Comparison of ENCODE assay signal across 23 cellular contexts in genomic region chr4:185106353-185106752, GRCh38.
"Had no signal": no experiment of that assay in that cellular context is flagged by ENCODE, and none has a peak within 500 bp of the region (broad histone marks: within the 10 kb centered on the region; RNA-seq: fewer than 3 reads in every experiment).

No MANE protein-coding gene starts in this region.

- DNase-seq: colonic mucosa; effector CD8-positive, alpha-beta T cell; foreskin keratinocyte; hypothalamus; mucosa of descending colon; naive thymus-derived CD4-positive, alpha-beta T cell; nephron progenitor cell; nucleus accumbens; sigmoid colon; spleen; stimulated activated CD4-positive, alpha-beta T cell treated with anti-CD3 and anti-CD28 coated beads, Interleukin-2, amount 100 ng/mL, for 48 hours; stimulated activated naive B cell treated with anti-CD40 and anti-IgM and Interleukin-4, amounts not matched to agents 10 μg/mL and 1 μg/mL and 100 μg/mL, for 72 hours; upper lobe of left lung had no signal

- H3K9me3 Mint-ChIP-seq: dendritic cell treated with granulocyte-macrophage colony-stimulating factor and Interleukin-4, amounts not matched to agents 40 ng/mL and 50 ng/mL, for 4 days; memory B cell; mesothelial cell of epicardium; naive thymus-derived CD4-positive, alpha-beta T cell; stimulated activated naive B cell treated with anti-CD40 and anti-IgM and Interleukin-4, amounts not matched to agents 10 μg/mL and 1 μg/mL and 100 μg/mL, for 72 hours; stimulated activated naive CD8-positive, alpha-beta T cell treated with anti-CD3 and anti-CD28 coated beads, Interleukin-15, Interleukin-2, amounts not matched to agents 100 ng/mL and 50 ng/mL, for 24 hours had no signal

- H3K27ac ChIP-seq: colonic mucosa, esophagus muscularis mucosa, foreskin keratinocyte, prostate gland, right atrium auricular region, sigmoid colon, spleen, thoracic aorta, tibial nerve, upper lobe of left lung had no signal

- H3K36me3 Mint-ChIP-seq: memory B cell; mesothelial cell of epicardium; naive thymus-derived CD4-positive, alpha-beta T cell; stimulated activated naive B cell treated with anti-CD40 and anti-IgM and Interleukin-4, amounts not matched to agents 10 μg/mL and 1 μg/mL and 100 μg/mL, for 72 hours had no signal

- H3K9me3 ChIP-seq: colonic mucosa, esophagus muscularis mucosa, mucosa of descending colon, prostate gland, right atrium auricular region, sigmoid colon, spleen, thoracic aorta, tibial nerve, upper lobe of left lung had no signal

- ATAC-seq: foreskin keratinocyte; left lobe of liver; mucosa of descending colon; naive thymus-derived CD4-positive, alpha-beta T cell; stimulated activated naive B cell treated with anti-CD40 and anti-IgM and Interleukin-4, amounts not matched to agents 10 μg/mL and 1 μg/mL and 100 μg/mL, for 72 hours had no signal

- H3K4me1 ChIP-seq: colonic mucosa, foreskin keratinocyte, prostate gland had no signal

- H3K4me3 Mint-ChIP-seq: dendritic cell treated with granulocyte-macrophage colony-stimulating factor and Interleukin-4, amounts not matched to agents 40 ng/mL and 50 ng/mL, for 4 days; memory B cell; mesothelial cell of epicardium; naive thymus-derived CD4-positive, alpha-beta T cell; nephron progenitor cell; stimulated activated naive B cell treated with anti-CD40 and anti-IgM and Interleukin-4, amounts not matched to agents 10 μg/mL and 1 μg/mL and 100 μg/mL, for 72 hours; stimulated activated naive CD8-positive, alpha-beta T cell treated with anti-CD3 and anti-CD28 coated beads, Interleukin-15, Interleukin-2, amounts not matched to agents 100 ng/mL and 50 ng/mL, for 24 hours had no signal

- H3K27ac Mint-ChIP-seq: dendritic cell treated with granulocyte-macrophage colony-stimulating factor and Interleukin-4, amounts not matched to agents 40 ng/mL and 50 ng/mL, for 4 days; memory B cell; mesothelial cell of epicardium; naive thymus-derived CD4-positive, alpha-beta T cell; nephron progenitor cell; stimulated activated naive B cell treated with anti-CD40 and anti-IgM and Interleukin-4, amounts not matched to agents 10 μg/mL and 1 μg/mL and 100 μg/mL, for 72 hours; stimulated activated naive CD8-positive, alpha-beta T cell treated with anti-CD3 and anti-CD28 coated beads, Interleukin-15, Interleukin-2, amounts not matched to agents 100 ng/mL and 50 ng/mL, for 24 hours had no signal

- H3K27me3 ChIP-seq: colonic mucosa, esophagus muscularis mucosa, foreskin keratinocyte, right atrium auricular region, sigmoid colon, tibial nerve, upper lobe of left lung had no signal

- H3K4me1 Mint-ChIP-seq: memory B cell; stimulated activated naive B cell treated with anti-CD40 and anti-IgM and Interleukin-4, amounts not matched to agents 10 μg/mL and 1 μg/mL and 100 μg/mL, for 72 hours had no signal
